13 cellular contexts compared by ENCODE assay signal in genomic region chr11:36037031-36037430, GRCh38.
DNase-seq lines count a peak whose midpoint lies in the region; ATAC-seq, FAIRE-seq and TF ChIP-seq lines count a peak whose summit lies in the region.
"Had no signal": no experiment of that assay in that cellular context is flagged by ENCODE, and none has a peak within 500 bp of the region (broad histone marks: within the 10 kb centered on the region; RNA-seq: fewer than 3 reads in every experiment).

No MANE protein-coding gene starts in this region.

- intact Hi-C loops in left ventricle myocardium superior (cut with micrococcal nuclease): no loop called here

- no peak overlapping the region for H3K9ac ChIP-seq in astrocyte (ENCODE audit: low read length)

- H3K4me1 ChIP-seq in astrocyte (ENCODE audit: insufficient read depth, low read length): peaks cover 18% of the 10 kb centered on the region

- H3K9me3 ChIP-seq in astrocyte (ENCODE audit: insufficient read depth, low read depth, low read length): no peaks in the 10 kb centered on the region

- H3K79me2 ChIP-seq in astrocyte (ENCODE audit: insufficient read depth, low read length): no peaks in the 10 kb centered on the region

- no peaks in the 10 kb centered on the region for H4K20me1 ChIP-seq in astrocyte (ENCODE audit: insufficient read depth, low read length)

- H3K4me3 ChIP-seq in astrocyte (ENCODE audit: insufficient read depth, low read depth, low read length): no peak overlapping the region

- H3K9me3 Mint-ChIP-seq in astrocyte (ENCODE audit: unreplicated experiment): no peaks in the 10 kb centered on the region
- no peaks in the 10 kb centered on the region for H3K9me3 Mint-ChIP-seq in stimulated activated memory B cell treated with anti-CD40 and anti-IgM and Interleukin-4, amounts not matched to agents 10 μg/mL and 1 μg/mL and 100 μg/mL, for 72 hours
- H3K9me3 Mint-ChIP-seq: central memory CD8-positive, alpha-beta T cell had no signal

- H3K27ac ChIP-seq in astrocyte (ENCODE audit: low read depth, low read length): no peak overlapping the region

- H2AFZ ChIP-seq in astrocyte (ENCODE audit: low read depth, low read length): no peak overlapping the region

- H3K27ac Mint-ChIP-seq in astrocyte (ENCODE audit: unreplicated experiment): no peak overlapping the region
- no peak overlapping the region for H3K27ac Mint-ChIP-seq in stimulated activated memory B cell treated with anti-CD40 and anti-IgM and Interleukin-4, amounts not matched to agents 10 μg/mL and 1 μg/mL and 100 μg/mL, for 72 hours
- H3K27ac Mint-ChIP-seq: CD4-positive, CD25-positive, alpha-beta regulatory T cell had no signal

- DNase-seq in HK-2 (ENCODE audit: unreplicated experiment) (peak; percentile 63), astrocyte (ENCODE audit: low read depth) (peak; percentile 49), left ventricle myocardium superior (peak; percentile 57)
- DNase-seq in effector CD4-positive, alpha-beta T cell: no peak
- DNase-seq: activated naive CD4-positive, alpha-beta T cell; CD4-positive, CD25-positive, alpha-beta regulatory T cell; GOT3; NCI-H446 treated with DMSO at 0.1 percent for 48 hours had no signal

- no peaks in the 10 kb centered on the region for H3K36me3 ChIP-seq in astrocyte (ENCODE audit: insufficient read depth, low read length)

- H3K4me2 ChIP-seq in astrocyte (ENCODE audit: low read length): no peak overlapping the region

- ATAC-seq in left ventricle myocardium superior: peak; percentile 60
- peak; percentile 17 for ATAC-seq in stimulated activated memory B cell treated with anti-CD40 and anti-IgM and Interleukin-4, amounts not matched to agents 10 μg/mL and 1 μg/mL and 100 μg/mL, for 72 hours
- ATAC-seq in HG02840 (IDR thresholded peaks at IDR 0.05; ENCODE audit: low FRiP score, unreplicated experiment): no peak
- ATAC-seq in GM18505 (IDR thresholded peaks at IDR 0.05; ENCODE audit: unreplicated experiment): no peak
- ATAC-seq: sciatic nerve had no signal

- H3K27me3 ChIP-seq in astrocyte (ENCODE audit: insufficient read depth, low read length): no peaks in the 10 kb centered on the region

- H3K4me3 Mint-ChIP-seq in astrocyte (ENCODE audit: unreplicated experiment): no peak overlapping the region
- H3K4me3 Mint-ChIP-seq in stimulated activated memory B cell treated with anti-CD40 and anti-IgM and Interleukin-4, amounts not matched to agents 10 μg/mL and 1 μg/mL and 100 μg/mL, for 72 hours: no peak overlapping the region
- H3K4me3 Mint-ChIP-seq: CD4-positive, CD25-positive, alpha-beta regulatory T cell; central memory CD8-positive, alpha-beta T cell had no signal

- peaks cover 3% of the 10 kb centered on the region for H3K36me3 Mint-ChIP-seq in astrocyte (ENCODE audit: low read depth, unreplicated experiment)
- H3K36me3 Mint-ChIP-seq in stimulated activated memory B cell treated with anti-CD40 and anti-IgM and Interleukin-4, amounts not matched to agents 10 μg/mL and 1 μg/mL and 100 μg/mL, for 72 hours: no peaks in the 10 kb centered on the region
- H3K36me3 Mint-ChIP-seq: CD4-positive, CD25-positive, alpha-beta regulatory T cell had no signal

- no peaks in the 10 kb centered on the region for H3K27me3 Mint-ChIP-seq in astrocyte (ENCODE audit: low read depth, unreplicated experiment)
- H3K27me3 Mint-ChIP-seq in stimulated activated memory B cell treated with anti-CD40 and anti-IgM and Interleukin-4, amounts not matched to agents 10 μg/mL and 1 μg/mL and 100 μg/mL, for 72 hours: peaks cover 16% of the 10 kb centered on the region
- H3K27me3 Mint-ChIP-seq: CD4-positive, CD25-positive, alpha-beta regulatory T cell had no signal

- H3K4me1 Mint-ChIP-seq in astrocyte (ENCODE audit: low read depth, unreplicated experiment): peaks cover 35% of the 10 kb centered on the region
- H3K4me1 Mint-ChIP-seq in stimulated activated memory B cell treated with anti-CD40 and anti-IgM and Interleukin-4, amounts not matched to agents 10 μg/mL and 1 μg/mL and 100 μg/mL, for 72 hours: no peaks in the 10 kb centered on the region
- H3K4me1 Mint-ChIP-seq: CD4-positive, CD25-positive, alpha-beta regulatory T cell; central memory CD8-positive, alpha-beta T cell had no signal

- FAIRE-seq in astrocyte (lab: Jason Lieb, UNC): no peak

- no peak for TF ChIP-seq POLR2A in GM18505 (IDR thresholded peaks at IDR 0.05; ENCODE audit: borderline replicate concordance, extremely low read depth, insufficient read depth, insufficient read length)

- no peak for TF ChIP-seq CTCF in astrocyte (IDR thresholded peaks at IDR 0.05; ENCODE audit: insufficient read depth, low read depth, low read length)

Comparison
In these comparisons a context has a peak if more than half of its experiments do, and no peak if none do; other contexts are left out.
1. ATAC-seq: peak in left ventricle myocardium superior (single experiment) and stimulated activated memory B cell treated with anti-CD40 and anti-IgM and Interleukin-4, amounts not matched to agents 10 μg/mL and 1 μg/mL and 100 μg/mL, for 72 hours (single experiment); none in HG02840 (single experiment) and GM18505 (single experiment).